In genomic region chr3:128482857-128483656, GRCh38 we compare ENCODE assay signal across 9 cellular contexts. TPM values are rescaled to one million over a fixed set of nuclear protein-coding genes. Genes with fewer than 3 reads are reported as not detected.
A peak's percentile ranks its signal among the peaks of the same experiment; 100 is the strongest.
DNase-seq lines count a peak whose midpoint lies in the region; ATAC-seq and TF ChIP-seq lines count a peak whose summit lies in the region.
"Had no signal": no experiment of that assay in that cellular context is flagged by ENCODE, and none has a peak within 500 bp of the region (broad histone marks: within the 10 kb centered on the region; RNA-seq: fewer than 3 reads in every experiment).

No MANE protein-coding gene starts in this region.

- DNase-seq in ELF-1 (ENCODE audit: low read depth, low spot score): peak; percentile 80
- DNase-seq in T-helper 17 cell: no peak
- peak; percentile 12 for DNase-seq in glomerular visceral epithelial cell (ENCODE audit: extremely low spot score)
- DNase-seq in sigmoid colon: no peak
- DNase-seq in activated CD4-positive, alpha-beta T cell treated with anti-CD3 and anti-CD28 coated beads for 4 hours: no peak
- no peak for DNase-seq in NCI-H128 (lab: John Stamatoyannopoulos, UW; ENCODE audit: unreplicated experiment)

- H3K9me3 ChIP-seq in T-helper 17 cell (ENCODE audit: control insufficient read depth, low read length, poor library complexity, severe bottlenecking) (no peaks in the 10 kb centered on the region), sigmoid colon (no peaks in the 10 kb centered on the region)

- peaks cover 82% of the 10 kb centered on the region for H3K27me3 Mint-ChIP-seq in T-helper 17 cell

- no peak overlapping the region for H3K27ac Mint-ChIP-seq in T-helper 17 cell

- H3K4me1 Mint-ChIP-seq in T-helper 17 cell: peaks cover 14% of the 10 kb centered on the region

- no peaks in the 10 kb centered on the region for H3K36me3 ChIP-seq in sigmoid colon

- intact Hi-C loops in sigmoid colon (cut with DNase I): no loop called here

- peak overlapping the region; percentile 50 for H3K4me3 Mint-ChIP-seq in T-helper 17 cell

- ATAC-seq in T-helper 17 cell (no peak), HG03378 (IDR thresholded peaks at IDR 0.05; ENCODE audit: unreplicated experiment) (no peak), HG03108 (IDR thresholded peaks at IDR 0.05; ENCODE audit: unreplicated experiment) (no peak)

- 6 to 8% methylated on average over 29 of the region's 29 CpGs for WGBS in sigmoid colon, 2 donors

- TF ChIP-seq EP300 in sigmoid colon (IDR thresholded peaks at IDR 0.05): no peak

- TF ChIP-seq CTCF in sigmoid colon (IDR thresholded peaks at IDR 0.05): no peak

- H3K27me3 ChIP-seq in sigmoid colon: peaks cover 59 to 100% (median 90%) of the 10 kb centered on the region in 3 donors

- H3K36me3 Mint-ChIP-seq in T-helper 17 cell (ENCODE audit: low read depth): peaks cover 2% of the 10 kb centered on the region

- peak overlapping the region in 1 of 4 donors; percentile 22 for H3K4me3 ChIP-seq in sigmoid colon

- no peak for TF ChIP-seq POLR2A in sigmoid colon (IDR thresholded peaks at IDR 0.05)

- peak overlapping the region; percentile 20 to 42 (median 32) for H3K27ac ChIP-seq in sigmoid colon

- H3K4me1 ChIP-seq in sigmoid colon: peaks cover 0 to 38% (median 28%) of the 10 kb centered on the region in 4 donors

RNA-seq across cellular contexts. Expression of gene GATA2, which starts 9.9 kb away (rescaled TPM):
- total RNA-seq in T-helper 17 cell: 1 to 10 TPM; 4.0 to 9.7 TPM
- total RNA-seq in sigmoid colon: 1 to 10 TPM; 2.1 to 6.6 (median 5.0) TPM
- 1 to 10 TPM in 2 of 3 donors, under 1 TPM in 1; 0.46 to 5.2 (median 1.8) TPM for polyA plus RNA-seq in sigmoid colon
- total RNA-seq: myocyte had no signal

RNA-seq across cellular contexts. Expression of gene DNAJB8, which starts 16.4 kb away (rescaled TPM):
- total RNA-seq in T-helper 17 cell: not detected
- not detected for total RNA-seq in sigmoid colon
- not detected for polyA plus RNA-seq in sigmoid colon
- total RNA-seq: myocyte had no signal

Comparison
In these comparisons a context has a peak if more than half of its experiments do, and no peak if none do; other contexts are left out.
1. DNase-seq: peak in ELF-1 (single experiment) and glomerular visceral epithelial cell (single experiment); none in T-helper 17 cell (0 of 3), sigmoid colon (single experiment), activated CD4-positive, alpha-beta T cell treated with anti-CD3 and anti-CD28 coated beads for 4 hours (0 of 2) and NCI-H128 (single experiment).